In the genomic region with DNA sequence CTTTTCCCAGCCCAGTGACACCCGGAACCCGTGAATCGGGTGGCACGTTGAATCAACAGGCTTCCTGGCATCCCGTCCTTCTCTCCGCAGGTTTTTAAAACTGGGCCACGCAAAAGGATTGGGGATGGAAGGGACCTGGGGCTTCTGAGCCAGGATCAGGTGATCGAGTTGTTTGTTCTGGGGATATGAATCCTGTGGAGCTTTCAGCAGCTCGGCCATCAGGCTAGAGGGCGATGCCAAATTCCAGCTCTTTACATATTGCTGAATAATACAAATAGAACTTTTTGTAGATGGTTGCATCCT, we compare ENCODE assay signal across 8 cellular contexts. TPM values are rescaled to one million over a fixed set of nuclear protein-coding genes. Genes with fewer than 3 reads are reported as not detected.
DNase-seq lines count a peak whose midpoint lies in the region; ATAC-seq and TF ChIP-seq lines count a peak whose summit lies in the region.

No MANE protein-coding gene starts in this region.

- DNase-seq in NCI-H748 (lab: John Stamatoyannopoulos, UW; ENCODE audit: unreplicated experiment) (peak; percentile 51), NCI-H748 treated with DMSO at 0.1 percent for 48 hours (lab: John Stamatoyannopoulos, UW) (no peak), substantia nigra (lab: John Stamatoyannopoulos, UW) (peak in 1 of 49 donors; percentile 53), SKM-1 treated with dmso at 0.1 percent for 144 hours (lab: John Stamatoyannopoulos, UW; ENCODE audit: unreplicated experiment) (no peak), GM13976 (ENCODE audit: low spot score) (no peak)
- DNase-seq in activated CD4-positive, alpha-beta memory T cell treated with anti-CD3 and anti-CD28 coated beads, Interleukin-2, amount 10 ng/mL, durations not matched to agents 7 days and 5 days, result no peak

- POLR2A ChIA-PET in activated CD4-positive, alpha-beta memory T cell treated with anti-CD3 and anti-CD28 coated beads, Interleukin-2, amount 10 ng/mL, durations not matched to agents 7 days and 5 days (lab: Charles Lee), result interaction anchor here (0.7 to 4.2 kb wide), 17 partner anchors 9 to 327 kb away, joined by 3 to 115 read pairs (median 5); a partner anchor contains a TSS

- no peaks in the 10 kb centered on the region for H3K27me3 Mint-ChIP-seq in activated CD4-positive, alpha-beta memory T cell treated with anti-CD3 and anti-CD28 coated beads, Interleukin-2, amount 10 ng/mL, durations not matched to agents 7 days and 5 days

- peak overlapping the region; percentile 98 for H3K27ac Mint-ChIP-seq in activated CD4-positive, alpha-beta memory T cell treated with anti-CD3 and anti-CD28 coated beads, Interleukin-2, amount 10 ng/mL, durations not matched to agents 7 days and 5 days

- H3K9me3 ChIP-seq in iPS-18a (ENCODE audit: control insufficient read depth, low read depth, low read length), result peaks cover 4% of the 10 kb centered on the region

- peak overlapping the region; percentile 97 for H3K4me3 ChIP-seq in iPS-18a (ENCODE audit: low read length)

- in situ Hi-C loops in GM13976 (cut with MboI; ENCODE audit: low sequenced_read_pairs, unreplicated experiment), result no loop called here

- no peak for TF ChIP-seq CTCF in GM13976 (IDR thresholded peaks at IDR 0.05; ENCODE audit: borderline replicate concordance, control extremely low read depth, extremely low read depth, insufficient read depth, missing control alignments)

- H3K27me3 ChIP-seq in iPS-18a (ENCODE audit: control insufficient read depth, insufficient read depth, low read length), result no peaks in the 10 kb centered on the region

- H3K4me3 Mint-ChIP-seq in activated CD4-positive, alpha-beta memory T cell treated with anti-CD3 and anti-CD28 coated beads, Interleukin-2, amount 10 ng/mL, durations not matched to agents 7 days and 5 days, result peak overlapping the region; percentile 98

- peaks cover 53% of the 10 kb centered on the region for H3K4me1 Mint-ChIP-seq in activated CD4-positive, alpha-beta memory T cell treated with anti-CD3 and anti-CD28 coated beads, Interleukin-2, amount 10 ng/mL, durations not matched to agents 7 days and 5 days

- no peaks in the 10 kb centered on the region for H3K9me3 Mint-ChIP-seq in activated CD4-positive, alpha-beta memory T cell treated with anti-CD3 and anti-CD28 coated beads, Interleukin-2, amount 10 ng/mL, durations not matched to agents 7 days and 5 days

- CTCF ChIA-PET in activated CD4-positive, alpha-beta memory T cell treated with anti-CD3 and anti-CD28 coated beads, Interleukin-2, amount 10 ng/mL, durations not matched to agents 7 days and 5 days (lab: Charles Lee), result interaction anchor here (0.8 to 3.6 kb wide), 9 partner anchors 9 to 327 kb away, joined by 3 to 80 read pairs (median 6); a partner anchor contains a TSS

- H3K9ac ChIP-seq in iPS-18a (ENCODE audit: low read length), result peak overlapping the region; percentile 92

- peaks cover 4% of the 10 kb centered on the region for H3K36me3 ChIP-seq in iPS-18a (ENCODE audit: control insufficient read depth, low read depth, low read length)

- peak overlapping the region; percentile 85 for H3K27ac ChIP-seq in iPS-18a (ENCODE audit: low read length)
- H3K27ac ChIP-seq in substantia nigra (ENCODE audit: low read depth, low read length, poor library complexity, severe bottlenecking), result peak overlapping the region; percentile 98

- H3K4me1 ChIP-seq in iPS-18a (ENCODE audit: control insufficient read depth, low read depth, low read length), result peaks cover 9% of the 10 kb centered on the region

- peaks cover 55% of the 10 kb centered on the region for H3K36me3 Mint-ChIP-seq in activated CD4-positive, alpha-beta memory T cell treated with anti-CD3 and anti-CD28 coated beads, Interleukin-2, amount 10 ng/mL, durations not matched to agents 7 days and 5 days (ENCODE audit: low read depth)

- ATAC-seq in GM19395 (IDR thresholded peaks at IDR 0.05; ENCODE audit: unreplicated experiment), result no peak

RNA-seq across cellular contexts. Expression of a gene that starts 0.5 kb away (rescaled TPM):
- total RNA-seq in activated CD4-positive, alpha-beta memory T cell treated with anti-CD3 and anti-CD28 coated beads, Interleukin-2, amount 10 ng/mL, durations not matched to agents 7 days and 5 days, result 10 to 100 TPM; 60.7 to 65.8 TPM

RNA-seq across cellular contexts. Expression of a gene that starts 0.8 kb away (rescaled TPM):
- total RNA-seq in activated CD4-positive, alpha-beta memory T cell treated with anti-CD3 and anti-CD28 coated beads, Interleukin-2, amount 10 ng/mL, durations not matched to agents 7 days and 5 days, result 10 to 100 TPM; 49.0 to 52.9 TPM

RNA-seq across cellular contexts. Expression of a gene that starts 17.5 kb away (rescaled TPM):
- 100 to 1,000 TPM; 120 to 128 TPM for total RNA-seq in activated CD4-positive, alpha-beta memory T cell treated with anti-CD3 and anti-CD28 coated beads, Interleukin-2, amount 10 ng/mL, durations not matched to agents 7 days and 5 days

RNA-seq across cellular contexts. Expression of a gene that starts 48.5 kb away (rescaled TPM):
- total RNA-seq in activated CD4-positive, alpha-beta memory T cell treated with anti-CD3 and anti-CD28 coated beads, Interleukin-2, amount 10 ng/mL, durations not matched to agents 7 days and 5 days, result 10 to 100 TPM; 15.5 to 19.7 TPM

RNA-seq across cellular contexts. Expression of a gene that starts 49.2 kb away (rescaled TPM):
- 1 to 10 TPM; 6.2 to 7.4 TPM for total RNA-seq in activated CD4-positive, alpha-beta memory T cell treated with anti-CD3 and anti-CD28 coated beads, Interleukin-2, amount 10 ng/mL, durations not matched to agents 7 days and 5 days
